20 cellular contexts compared by ENCODE assay signal in the genomic region with DNA sequence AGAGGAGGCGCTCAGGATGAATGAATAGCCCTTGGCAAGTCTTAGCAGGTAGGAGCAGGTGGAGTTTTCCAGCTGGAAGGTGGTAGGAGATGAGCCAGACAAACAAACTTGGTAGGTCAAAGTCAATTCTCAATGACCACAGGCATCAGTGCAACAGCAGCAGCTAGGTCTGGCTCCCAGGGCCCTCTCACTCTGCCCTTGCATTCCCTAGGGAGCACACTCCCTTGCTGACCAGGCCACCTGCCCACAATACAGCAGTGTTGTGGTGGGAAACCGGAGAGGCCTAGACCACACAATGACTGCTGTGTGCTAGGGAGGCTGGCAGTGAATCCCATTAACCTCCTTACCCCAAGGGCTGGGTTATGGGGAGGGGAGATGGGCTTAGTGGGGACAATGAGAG. TPM values are rescaled to one million over a fixed set of nuclear protein-coding genes. Genes with fewer than 3 reads are reported as not detected.
A peak's percentile ranks its signal among the peaks of the same experiment; 100 is the strongest.
DNase-seq lines count a peak whose midpoint lies in the region; ATAC-seq, FAIRE-seq and TF ChIP-seq lines count a peak whose summit lies in the region.
"Had no signal": no experiment of that assay in that cellular context is flagged by ENCODE, and none has a peak within 500 bp of the region (broad histone marks: within the 10 kb centered on the region; RNA-seq: fewer than 3 reads in every experiment).

No MANE protein-coding gene starts in this region.

- no peak for FAIRE-seq in pancreas (lab: Jason Lieb, UNC)
- FAIRE-seq: G401.6 had no signal

- no peaks in the 10 kb centered on the region for H3K27me3 ChIP-seq in pancreas
- H3K27me3 ChIP-seq: suprapubic skin had no signal

- no peaks in the 10 kb centered on the region for H3K9me3 ChIP-seq in pancreas
- H3K9me3 ChIP-seq: suprapubic skin had no signal

- H3K36me3 ChIP-seq in pancreas: peaks cover 13 to 71% (median 45%) of the 10 kb centered on the region in 3 donors

- peak overlapping the region; percentile 15 for H3K27ac Mint-ChIP-seq in Calu3 (ENCODE audit: unreplicated experiment)
- peak overlapping the region; percentile 12 to 89 for H3K27ac Mint-ChIP-seq in effector memory CD8-positive, alpha-beta T cell
- H3K27ac Mint-ChIP-seq: B cell had no signal

- H3K4me1 ChIP-seq in pancreas: no peaks in the 10 kb centered on the region

- no TSS peak for BruUV-seq in Calu3 (replicated peaks; lab: Mats Ljungman, UMichigan)

- ATAC-seq in effector memory CD8-positive, alpha-beta T cell (replicated peaks): no peak
- ATAC-seq in pancreas: no peak

- intact Hi-C loops in Calu3 (cut with micrococcal nuclease; ENCODE audit: unreplicated experiment): no loop called here
- intact Hi-C loops in pancreas (cut with DNase I): no loop called here

- no peak for TF ChIP-seq CTCF in Calu3 (IDR thresholded peaks at IDR 0.05; ENCODE audit: unreplicated experiment)
- TF ChIP-seq CTCF in pancreas (IDR thresholded peaks at IDR 0.05): no peak

- H3K27ac ChIP-seq in pancreas: no peak overlapping the region
- H3K27ac ChIP-seq: suprapubic skin, WERI-Rb-1 had no signal

- CTCF ChIA-PET in Calu3 (lab: Charles Lee): no interaction called here

- no peak overlapping the region for H3K4me3 ChIP-seq in pancreas
- H3K4me3 ChIP-seq: suprapubic skin had no signal

- no peak overlapping the region for H3K4me3 Mint-ChIP-seq in Calu3 (ENCODE audit: low read depth, unreplicated experiment)
- H3K4me3 Mint-ChIP-seq in effector memory CD8-positive, alpha-beta T cell: no peak overlapping the region
- H3K4me3 Mint-ChIP-seq: B cell had no signal

- H3K4me1 Mint-ChIP-seq in Calu3 (ENCODE audit: low read depth, unreplicated experiment): no peaks in the 10 kb centered on the region
- H3K4me1 Mint-ChIP-seq in effector memory CD8-positive, alpha-beta T cell (ENCODE audit: low read depth in 2 of 2): peaks cover 0 to 9% of the 10 kb centered on the region in 2 donors
- H3K4me1 Mint-ChIP-seq: B cell had no signal

- H3K36me3 Mint-ChIP-seq in Calu3 (ENCODE audit: insufficient read depth, unreplicated experiment): peaks cover 90% of the 10 kb centered on the region
- H3K36me3 Mint-ChIP-seq in effector memory CD8-positive, alpha-beta T cell (ENCODE audit: insufficient read depth): peaks cover 92% of the 10 kb centered on the region

- no peaks in the 10 kb centered on the region for H3K27me3 Mint-ChIP-seq in Calu3 (ENCODE audit: unreplicated experiment)
- no peaks in the 10 kb centered on the region for H3K27me3 Mint-ChIP-seq in effector memory CD8-positive, alpha-beta T cell
- H3K27me3 Mint-ChIP-seq: B cell had no signal

- 90 to 93% methylated on average over 2 of the region's 2 CpGs for WGBS in pancreas, 2 donors

- H3K9me3 Mint-ChIP-seq in Calu3 (ENCODE audit: low read depth, unreplicated experiment): no peaks in the 10 kb centered on the region
- H3K9me3 Mint-ChIP-seq in effector memory CD8-positive, alpha-beta T cell: no peaks in the 10 kb centered on the region

- DNase-seq in Calu3 (no peak), SW480 (ENCODE audit: low spot score) (peak; percentile 78), pons (ENCODE audit: low spot score) (peak; percentile 95), pancreas (no peak), cerebellar nuclear complex (lab: John Stamatoyannopoulos, UW) (no peak)
- DNase-seq in effector memory CD8-positive, alpha-beta T cell: no peak
- no peak for DNase-seq in stimulated activated CD4-positive, alpha-beta T cell treated with anti-CD3 and anti-CD28 coated beads, Interleukin-4, amount 100 ng/mL, for 24 hours
- DNase-seq: activated CD4-positive, alpha-beta T cell treated with anti-CD3 and anti-CD28 coated beads, Interleukin-2, amount 50 U/mL, for 48 hours; activated T-cell treated with anti-CD3 and anti-CD28 coated beads, Interleukin-2, amount 50 U/mL, for 48 hours; amniotic stem cell; cortex of kidney; H7; NCI-H1694; NCI-H345; stimulated activated CD4-positive, alpha-beta T cell treated with anti-CD3 and anti-CD28 coated beads, Interleukin-4, amount 100 ng/mL, for 4 hours; T-helper 2 cell; WERI-Rb-1 had no signal

RNA-seq across cellular contexts. Expression of a gene that starts 13.0 kb away (rescaled TPM):
- total RNA-seq in Calu3 (2022) (20.4 and 21.2 TPM in 2 replicates), pancreas (1 to 10 TPM in 2 of 6 donors, under 1 TPM in 4; 0.51 to 1.3 (median 0.67) TPM)
- 1 to 10 TPM; 3.5 to 5.6 TPM for polyA plus RNA-seq in pancreas

RNA-seq across cellular contexts. Expression of a gene that starts 18.9 kb away (rescaled TPM):
- total RNA-seq in Calu3 (2022) (2.0 and 2.6 TPM in 2 replicates), pancreas (1 to 10 TPM in 2 of 6 donors, under 1 TPM in 4; 0.60 to 1.7 (median 0.80) TPM)
- polyA plus RNA-seq in pancreas: 1 to 10 TPM; 2.9 to 4.8 TPM

RNA-seq across cellular contexts. Expression of a gene that starts 21.7 kb away (rescaled TPM):
- 117 and 118 TPM in 2 replicates for total RNA-seq in Calu3 (2022)
- total RNA-seq in pancreas: 10 to 100 TPM; 15.9 to 42.8 (median 23.3) TPM
- polyA plus RNA-seq in pancreas: 10 to 100 TPM; 26.2 to 26.5 TPM

RNA-seq across cellular contexts. Expression of a gene that starts 23.2 kb away (rescaled TPM):
- 12.8 and 12.9 TPM in 2 replicates for total RNA-seq in Calu3 (2022)
- total RNA-seq in pancreas: 1 to 10 TPM in 4 of 6 donors, under 1 TPM in 2; 0.51 to 2.7 (median 1.1) TPM
- 1 to 10 TPM; 3.1 to 3.7 TPM for polyA plus RNA-seq in pancreas

RNA-seq across cellular contexts. Expression of a gene that starts 34.6 kb away (rescaled TPM):
- total RNA-seq in Calu3 (2022) (31.0 and 39.7 TPM in 2 replicates), pancreas (10 to 100 TPM; 11.1 to 29.6 (median 18.1) TPM)
- polyA plus RNA-seq in pancreas: 10 to 100 TPM; 31.3 to 32.5 TPM

Comparison
In these comparisons a context has a peak if more than half of its experiments do, and no peak if none do; other contexts are left out.
1. DNase-seq: peak in SW480 (single experiment) and pons (single experiment); none in Calu3 (single experiment), effector memory CD8-positive, alpha-beta T cell (0 of 3), pancreas (0 of 6), cerebellar nuclear complex (0 of 2) and stimulated activated CD4-positive, alpha-beta T cell treated with anti-CD3 and anti-CD28 coated beads, Interleukin-4, amount 100 ng/mL, for 24 hours (single experiment).